Comparison of ENCODE assay signal across 8 cellular contexts in genomic region chr12:6821271-6821673, GRCh38. TPM values are rescaled to one million over a fixed set of nuclear protein-coding genes. Genes with fewer than 3 reads are reported as not detected.
A peak's percentile ranks its signal among the peaks of the same experiment; 100 is the strongest.
DNase-seq lines count a peak whose midpoint lies in the region; ATAC-seq and TF ChIP-seq lines count a peak whose summit lies in the region.

No MANE protein-coding gene starts in this region.

- H3K9me3 ChIP-seq in left lung, result no peaks in the 10 kb centered on the region

- TF ChIP-seq CTCF in left lung (IDR thresholded peaks at IDR 0.05), result no peak

- H3K4me1 ChIP-seq in left lung, result peaks cover 3 to 25% of the 10 kb centered on the region in 2 donors

- intact Hi-C loops in left lung (cut with DNase I), result no loop called here

- peak overlapping the region; percentile 41 for H3K4me3 ChIP-seq in left lung

- H3K27me3 ChIP-seq in left lung, result peaks cover 0 to 49% of the 10 kb centered on the region in 2 donors

- H3K27ac ChIP-seq in cingulate gyrus (ENCODE audit: low read depth, low read length), result peak overlapping the region; percentile 93
- H3K27ac ChIP-seq in left lung, result peak overlapping the region; percentile 13 to 53

- DNase-seq in C1 segment of cervical spinal cord (lab: John Stamatoyannopoulos, UW) (peak in 11 of 14 donors; percentile 23 to 94 (median 54)), HT1080 (ENCODE audit: low read depth) (peak; percentile 66), RPMI8226 (peak; percentile 23), left lung (peak in 1 of 2 donors; percentile 81)
- DNase-seq in stimulated activated naive CD8-positive, alpha-beta T cell treated with anti-CD3 and anti-CD28 coated beads, Interleukin-15, Interleukin-2, amounts not matched to agents 100 U/mL and 50 U/mL, for 24 hours, result peak; percentile 24
- no peak for DNase-seq in stimulated activated CD8-positive, alpha-beta memory T cell treated with anti-CD3 and anti-CD28 coated beads, Interleukin-4, amount 100 ng/mL, for 48 hours

- ATAC-seq in left lung (peak; percentile 70), HG03520 (IDR thresholded peaks at IDR 0.05; ENCODE audit: unreplicated experiment) (no peak)
- ATAC-seq in stimulated activated naive CD8-positive, alpha-beta T cell treated with anti-CD3 and anti-CD28 coated beads, Interleukin-15, Interleukin-2, amounts not matched to agents 100 U/mL and 50 U/mL, for 24 hours, result no peak

- H3K36me3 ChIP-seq in left lung, result peaks cover 0 to 2% of the 10 kb centered on the region in 2 donors

RNA-seq across cellular contexts. Expression of gene GPR162, which starts 0.3 kb away (rescaled TPM):
- total RNA-seq in HT1080 (2014; rRNA removed; shearing (Covaris generic)), result 7.2 and 8.7 TPM in 2 replicates
- 1.6 and 3.2 TPM in 2 replicates for polyA plus RNA-seq in HT1080 (2015; cell fraction: cytosol; rRNA removed)
- polyA plus RNA-seq in HT1080 (2015; cell fraction: nucleus; rRNA removed), result 6.1 and 8.3 TPM in 2 replicates
- total RNA-seq in left lung, result 10 to 100 TPM; 12.7 to 13.7 TPM

RNA-seq across cellular contexts. Expression of gene P3H3, which starts 6.9 kb away (rescaled TPM):
- total RNA-seq in HT1080 (2014; rRNA removed; shearing (Covaris generic)), result 31.5 and 31.7 TPM in 2 replicates
- polyA plus RNA-seq in HT1080 (2015; cell fraction: cytosol; rRNA removed), result 52.4 and 56.8 TPM in 2 replicates
- 111 and 113 TPM in 2 replicates for polyA plus RNA-seq in HT1080 (2015; cell fraction: nucleus; rRNA removed)
- 10 to 100 TPM; 18.2 to 33.6 TPM for total RNA-seq in left lung

RNA-seq across cellular contexts. Expression of gene GNB3, which starts 19.5 kb away (rescaled TPM):
- 1.5 and 1.6 TPM in 2 replicates for total RNA-seq in HT1080 (2014; rRNA removed; shearing (Covaris generic))
- 2.3 and 3.7 TPM in 2 replicates for polyA plus RNA-seq in HT1080 (2015; cell fraction: cytosol; rRNA removed)
- 23.9 and 27.2 TPM in 2 replicates for polyA plus RNA-seq in HT1080 (2015; cell fraction: nucleus; rRNA removed)
- total RNA-seq in left lung, result 1 to 10 TPM; 2.0 to 3.3 TPM

RNA-seq across cellular contexts. Expression of gene CDCA3, which starts 29.8 kb away (rescaled TPM):
- total RNA-seq in HT1080 (2014; rRNA removed; shearing (Covaris generic)), result 129 and 190 TPM in 2 replicates
- 41.6 and 59.0 TPM in 2 replicates for polyA plus RNA-seq in HT1080 (2015; cell fraction: cytosol; rRNA removed)
- 125 and 147 TPM in 2 replicates for polyA plus RNA-seq in HT1080 (2015; cell fraction: nucleus; rRNA removed)
- 1 to 10 TPM; 2.0 to 7.7 TPM for total RNA-seq in left lung

RNA-seq across cellular contexts. Expression of gene USP5, which starts 30.7 kb away (rescaled TPM):
- 109 and 112 TPM in 2 replicates for total RNA-seq in HT1080 (2014; rRNA removed; shearing (Covaris generic))
- 51.4 and 54.0 TPM in 2 replicates for polyA plus RNA-seq in HT1080 (2015; cell fraction: cytosol; rRNA removed)
- polyA plus RNA-seq in HT1080 (2015; cell fraction: nucleus; rRNA removed), result 143 and 144 TPM in 2 replicates
- total RNA-seq in left lung, result 10 to 100 TPM; 80.2 to 90.2 TPM
